ENCODE assay signal across 1 cellular context in genomic region chr7:26525413-26526287, GRCh38.
TF ChIP-seq lines count a peak whose summit lies in the region.

No MANE protein-coding gene starts in this region.

TF ChIP-seq in HEK293, 187 proteins besides CTCF, POLR2A, EP300 and RAD21 (continued from another document and continues in another):
- no peak for TF ChIP-seq INSM2 (tag by site-specific recombination; IDR thresholded peaks at IDR 0.05)
- no peak for TF ChIP-seq ZNF157 (tag by site-specific recombination; IDR thresholded peaks at IDR 0.05)
- no peak for TF ChIP-seq ZNF398 (tag by site-specific recombination; IDR thresholded peaks at IDR 0.05)
- TF ChIP-seq ZNF184 (tag by site-specific recombination; IDR thresholded peaks at IDR 0.05) = no peak
- TF ChIP-seq TRIM28 (IDR thresholded peaks at IDR 0.05; ENCODE audit: borderline replicate concordance, low read length) = no peak
- no peak for TF ChIP-seq ZNF549 (tag by site-specific recombination; IDR thresholded peaks at IDR 0.05)
- TF ChIP-seq ZNF132 (tag by site-specific recombination; IDR thresholded peaks at IDR 0.05; ENCODE audit: borderline replicate concordance) = no peak
- TF ChIP-seq ZNF404 (tag by site-specific recombination; IDR thresholded peaks at IDR 0.05) = no peak
- TF ChIP-seq ZNF292 (tag by site-specific recombination; IDR thresholded peaks at IDR 0.05; ENCODE audit: borderline replicate concordance, low read depth) = no peak
- no peak for TF ChIP-seq ZNF701 (tag by site-specific recombination; IDR thresholded peaks at IDR 0.05)
- TF ChIP-seq ZSCAN30 (tag by site-specific recombination; IDR thresholded peaks at IDR 0.05) = peak; percentile 71; the same call in 1 of the 2 replicates
- no peak for TF ChIP-seq ZNF792 (tag by site-specific recombination; IDR thresholded peaks at IDR 0.05)
- no peak for TF ChIP-seq HOXC10 (CRISPR knock-in tag; IDR thresholded peaks at IDR 0.05)
- no peak for TF ChIP-seq RBAK (tag by site-specific recombination; IDR thresholded peaks at IDR 0.05)
- no peak for TF ChIP-seq ZNF16 (tag by site-specific recombination; IDR thresholded peaks at IDR 0.05; ENCODE audit: low read depth)
- no peak for TF ChIP-seq SP3 (tag by site-specific recombination; IDR thresholded peaks at IDR 0.05)
- TF ChIP-seq ZNF26 (tag by site-specific recombination; IDR thresholded peaks at IDR 0.05) = no peak
- peak; percentile 91 for TF ChIP-seq ZNF664 (tag by site-specific recombination; IDR thresholded peaks at IDR 0.05)
- peak; percentile 23; the same call in 1 of the 2 replicates for TF ChIP-seq PRDM4 (tag by site-specific recombination; IDR thresholded peaks at IDR 0.05)
- TF ChIP-seq ZNF791 (tag by site-specific recombination; IDR thresholded peaks at IDR 0.05) = no peak
- peak; percentile 47; the same call in 1 of the 2 replicates for TF ChIP-seq ZBTB11 (tag by site-specific recombination; conservative IDR thresholded peaks at IDR 0.05; ENCODE audit: low read depth)
- TF ChIP-seq ZNF112 (tag by site-specific recombination; IDR thresholded peaks at IDR 0.05) = no peak
- no peak for TF ChIP-seq ZNF140 (tag by site-specific recombination; IDR thresholded peaks at IDR 0.05)
- no peak for TF ChIP-seq BCL6B (tag by site-specific recombination; IDR thresholded peaks at IDR 0.05)
- TF ChIP-seq WT1 (tag by site-specific recombination; IDR thresholded peaks at IDR 0.05) = no peak
- no peak for TF ChIP-seq ZBTB21 (tag by site-specific recombination; IDR thresholded peaks at IDR 0.05)
- TF ChIP-seq ZNF600 (tag by site-specific recombination; IDR thresholded peaks at IDR 0.05) = no peak
- TF ChIP-seq ZNF530 (tag by site-specific recombination; IDR thresholded peaks at IDR 0.05; ENCODE audit: low read depth) = no peak
- no peak for TF ChIP-seq ZNF366 (tag by site-specific recombination; conservative IDR thresholded peaks at IDR 0.05)
- TF ChIP-seq ZNF223 (tag by site-specific recombination; IDR thresholded peaks at IDR 0.05) = no peak
- TF ChIP-seq ZNF311 (tag by site-specific recombination; IDR thresholded peaks at IDR 0.05; ENCODE audit: borderline replicate concordance) = no peak
- TF ChIP-seq SETDB1 (IDR thresholded peaks at IDR 0.05; ENCODE audit: insufficient read length, low read length) = no peak
- TF ChIP-seq ZNF514 (tag by site-specific recombination; IDR thresholded peaks at IDR 0.05) = no peak
- no peak for TF ChIP-seq ZFHX2 (tag by site-specific recombination; conservative IDR thresholded peaks at IDR 0.05)
- no peak for TF ChIP-seq ZFP69B (tag by site-specific recombination; IDR thresholded peaks at IDR 0.05)
- TF ChIP-seq ZNF843 (tag by site-specific recombination; IDR thresholded peaks at IDR 0.05) = peak; percentile 57; the same call in 1 of the 2 replicates
- no peak for TF ChIP-seq KLF17 (tag by site-specific recombination; IDR thresholded peaks at IDR 0.05)
- no peak for TF ChIP-seq ZNF202 (tag by site-specific recombination; IDR thresholded peaks at IDR 0.05; ENCODE audit: borderline replicate concordance)
- TF ChIP-seq ZNF624 (tag by site-specific recombination; IDR thresholded peaks at IDR 0.05) = no peak
- TF ChIP-seq ZNF274 (IDR thresholded peaks at IDR 0.05; ENCODE audit: low read length) = no peak
- no peak for TF ChIP-seq ZNF274 (tag by site-specific recombination; IDR thresholded peaks at IDR 0.05; ENCODE audit: borderline replicate concordance)
- no peak for TF ChIP-seq ZBTB1 (tag by site-specific recombination; IDR thresholded peaks at IDR 0.05)
- peak; percentile 35; the same call in 1 of the 2 replicates for TF ChIP-seq PRDM6 (tag by site-specific recombination; IDR thresholded peaks at IDR 0.05)
- TF ChIP-seq ZNF704 (tag by site-specific recombination; IDR thresholded peaks at IDR 0.05) = no peak
- no peak for TF ChIP-seq GLI2 (tag by site-specific recombination; IDR thresholded peaks at IDR 0.05; ENCODE audit: borderline replicate concordance, low read depth)
- no peak for TF ChIP-seq KLF16 (tag by site-specific recombination; IDR thresholded peaks at IDR 0.05)
- no peak for TF ChIP-seq KLF8 (tag by site-specific recombination; IDR thresholded peaks at IDR 0.05)
